In genomic region chr1:94590203-94591137, GRCh38 we compare ENCODE assay signal across 12 cellular contexts. TPM values are rescaled to one million over a fixed set of nuclear protein-coding genes. Genes with fewer than 3 reads are reported as not detected.
DNase-seq lines count a peak whose midpoint lies in the region; ATAC-seq and TF ChIP-seq lines count a peak whose summit lies in the region.
"Had no signal": no experiment of that assay in that cellular context is flagged by ENCODE, and none has a peak within 500 bp of the region (broad histone marks: within the 10 kb centered on the region; RNA-seq: fewer than 3 reads in every experiment).

No MANE protein-coding gene starts in this region.

- H3K4me1 ChIP-seq in PC-9 (replicated peaks; ENCODE audit: insufficient read depth) (peaks cover 9% of the 10 kb centered on the region), fibroblast of lung (ENCODE audit: control insufficient read depth, extremely low read depth, insufficient read depth, low read length) (peaks cover 8% of the 10 kb centered on the region), lower lobe of right lung (no peaks in the 10 kb centered on the region), subcutaneous abdominal adipose tissue (ENCODE audit: control insufficient read depth in 5 of 5, insufficient read depth in 5 of 5, low read length in 5 of 5) (peaks cover 0 to 8% (median 6%) of the 10 kb centered on the region in 5 donors), esophagus muscularis mucosa (peaks cover 0 to 17% (median 8%) of the 10 kb centered on the region in 4 donors)

- no peak for TF ChIP-seq CTCF in PC-9 (conservative IDR thresholded peaks at IDR 0.05)
- no peak for TF ChIP-seq CTCF in fibroblast of lung (conservative IDR thresholded peaks at IDR 0.05 in 1 of 2, IDR thresholded peaks at IDR 0.05 in 1 of 2; ENCODE audit: low read depth in 1 of 2, low read length in 2 of 2)
- no peak for TF ChIP-seq CTCF in lower lobe of right lung (IDR thresholded peaks at IDR 0.05)
- no peak for TF ChIP-seq CTCF in esophagus muscularis mucosa (IDR thresholded peaks at IDR 0.05)

- peak overlapping the region; percentile 3; the same call in 1 of the 2 replicates for H2AFZ ChIP-seq in PC-9
- H2AFZ ChIP-seq in fibroblast of lung (ENCODE audit: low read length) = no peak overlapping the region

- peak in 1 of 2 experiments; percentile 27 for DNase-seq in PC-9
- peak; percentile 23 to 55 for DNase-seq in fibroblast of lung (ENCODE audit: low read depth in 2 of 2)
- DNase-seq in lower lobe of right lung = no peak
- no peak for DNase-seq in GF-D8 (lab: John Stamatoyannopoulos, UW)
- no peak for DNase-seq in NCI-H146 treated with DMSO at 0.1 percent for 48 hours (lab: John Stamatoyannopoulos, UW; ENCODE audit: unreplicated experiment)
- no peak for DNase-seq in esophagus muscularis mucosa (ENCODE audit: extremely low spot score)
- DNase-seq: activated CD4-positive, alpha-beta T cell treated with anti-CD3 and anti-CD28 coated beads, Interleukin-2, amount 10 ng/mL, durations not matched to agents 7 days and 5 days; stimulated activated CD4-positive, alpha-beta T cell treated with anti-CD3 and anti-CD28 coated beads, Interleukin-2, amount 100 ng/mL, for 24 hours; stimulated activated naive CD4-positive, alpha-beta T cell had no signal

- no peak for TF ChIP-seq POLR2A in esophagus muscularis mucosa (IDR thresholded peaks at IDR 0.05; ENCODE audit: low read depth)

- H3K27me3 ChIP-seq in PC-9 (ENCODE audit: insufficient read depth, low read depth) (no peaks in the 10 kb centered on the region), fibroblast of lung (ENCODE audit: control insufficient read depth, insufficient read depth, low read length) (no peaks in the 10 kb centered on the region), lower lobe of right lung (ENCODE audit: low read depth) (no peaks in the 10 kb centered on the region), subcutaneous abdominal adipose tissue (ENCODE audit: control insufficient read depth in 5 of 5, insufficient read depth in 4 of 5, low read length in 5 of 5) (no peaks in the 10 kb centered on the region), esophagus muscularis mucosa (no peaks in the 10 kb centered on the region)

- H3K9ac ChIP-seq in fibroblast of lung (ENCODE audit: insufficient read depth, low read length) = no peak overlapping the region
- H3K9ac ChIP-seq in subcutaneous abdominal adipose tissue (ENCODE audit: low read length in 5 of 5) = no peak overlapping the region

- no peak for TF ChIP-seq EP300 in esophagus muscularis mucosa (IDR thresholded peaks at IDR 0.05)

- H3K9me3 ChIP-seq in PC-9 (ENCODE audit: insufficient read depth, low read depth) = no peaks in the 10 kb centered on the region
- no peaks in the 10 kb centered on the region for H3K9me3 ChIP-seq in fibroblast of lung (ENCODE audit: control insufficient read depth, insufficient read depth, low read depth, low read length)
- no peaks in the 10 kb centered on the region for H3K9me3 ChIP-seq in lower lobe of right lung
- H3K9me3 ChIP-seq in subcutaneous abdominal adipose tissue (ENCODE audit: control insufficient read depth in 5 of 5, low read length in 5 of 5) = no peaks in the 10 kb centered on the region
- no peaks in the 10 kb centered on the region for H3K9me3 ChIP-seq in esophagus muscularis mucosa

- peak in 1 of 2 donors; percentile 21 for ATAC-seq in lower lobe of right lung
- no peak for ATAC-seq in HG03521 (IDR thresholded peaks at IDR 0.05; ENCODE audit: unreplicated experiment)

- WGBS in esophagus muscularis mucosa = 73% methylated on average over 7 of the region's 7 CpGs

- H3K79me2 ChIP-seq in PC-9 (ENCODE audit: low read depth) (no peaks in the 10 kb centered on the region), fibroblast of lung (ENCODE audit: control insufficient read depth, insufficient read depth, low read length) (no peaks in the 10 kb centered on the region)

- no TSS peak for BruUV-seq in PC-9 (replicated peaks; lab: Mats Ljungman, UMichigan)

- H4K20me1 ChIP-seq in PC-9 (ENCODE audit: insufficient read depth) = no peaks in the 10 kb centered on the region
- H4K20me1 ChIP-seq in fibroblast of lung (ENCODE audit: control insufficient read depth, extremely low read depth, insufficient read depth, low read length) = no peaks in the 10 kb centered on the region

- CTCF ChIA-PET in PC-9 (lab: Charles Lee) = no interaction called here

- H3F3A ChIP-seq in PC-9 (ENCODE audit: insufficient read depth, low read depth) = no peaks in the 10 kb centered on the region

- H3K4me2 ChIP-seq in PC-9 = 0 out of 2 replicates have a peak overlapping the region, but pooled peaks have one; percentile 1
- H3K4me2 ChIP-seq in fibroblast of lung (ENCODE audit: extremely low read depth, insufficient read depth, low read length) = peak overlapping the region; percentile 20

- intact Hi-C loops in PC-9 (cut with micrococcal nuclease; ENCODE audit: unreplicated experiment) = no loop called here
- intact Hi-C loops in lower lobe of right lung (cut with DNase I) = no loop called here
- intact Hi-C loops in esophagus muscularis mucosa (cut with DNase I) = no loop called here

- H3K27ac ChIP-seq in PC-9 (no peak overlapping the region), fibroblast of lung (ENCODE audit: insufficient read depth, low read length) (no peak overlapping the region), lower lobe of right lung (peak overlapping the region; percentile 5), subcutaneous abdominal adipose tissue (ENCODE audit: low read depth, low read length) (peak overlapping the region; percentile 6), esophagus muscularis mucosa (replicated peaks in 1 of 4) (peak overlapping the region in 1 of 4 donors; percentile 34)

- H3K9me2 ChIP-seq in PC-9 (ENCODE audit: insufficient read depth) = no peaks in the 10 kb centered on the region

- no peaks in the 10 kb centered on the region for H3K36me3 ChIP-seq in PC-9 (ENCODE audit: low read depth)
- no peaks in the 10 kb centered on the region for H3K36me3 ChIP-seq in fibroblast of lung (ENCODE audit: control insufficient read depth, insufficient read depth, low read length)
- no peaks in the 10 kb centered on the region for H3K36me3 ChIP-seq in lower lobe of right lung
- no peaks in the 10 kb centered on the region for H3K36me3 ChIP-seq in subcutaneous abdominal adipose tissue (ENCODE audit: control insufficient read depth in 5 of 5, insufficient read depth in 5 of 5, low read length in 5 of 5)
- no peaks in the 10 kb centered on the region for H3K36me3 ChIP-seq in esophagus muscularis mucosa

- POLR2A ChIA-PET in PC-9 (lab: Charles Lee; ENCODE audit: unreplicated experiment) = no interaction called here

- H3K4me3 ChIP-seq in PC-9 = no peak overlapping the region
- H3K4me3 ChIP-seq in fibroblast of lung (replicated peaks in 1 of 4; ENCODE audit: control extremely low read depth in 1 of 4, insufficient read depth in 1 of 4, low read depth in 3 of 4, low read length in 4 of 4) = no peak overlapping the region
- H3K4me3 ChIP-seq in lower lobe of right lung = no peak overlapping the region
- no peak overlapping the region for H3K4me3 ChIP-seq in subcutaneous abdominal adipose tissue (ENCODE audit: low read depth in 1 of 5, low read length in 5 of 5)
- H3K4me3 ChIP-seq in esophagus muscularis mucosa = no peak overlapping the region

RNA-seq across cellular contexts. Expression of gene F3, which starts 48.9 kb away (rescaled TPM):
- total RNA-seq in PC-9 (2021) (335 and 434 TPM in 2 replicates), fibroblast of lung (50.8 and 234 TPM in 2 replicates), lower lobe of right lung (62.4 TPM), esophagus muscularis mucosa (10 to 100 TPM; 12.6 to 56.3 (median 17.5) TPM)
- 269 and 400 TPM in 2 replicates for polyA plus RNA-seq in fibroblast of lung
- polyA plus RNA-seq in fibroblast of lung (2012) = 178 and 273 TPM in 2 replicates
- polyA minus RNA-seq in fibroblast of lung (ENCODE audit: low replicate concordance) = 417 and 423 TPM in 2 replicates
- total RNA-seq: activated CD4-positive, alpha-beta T cell treated with anti-CD3 and anti-CD28 coated beads, Interleukin-2, amount 10 ng/mL, durations not matched to agents 7 days and 5 days; OCI-LY7 had no signal

Comparison
In these comparisons a context has a peak if more than half of its experiments do, and no peak if none do; other contexts are left out.
1. DNase-seq: peak in fibroblast of lung (2 of 2); none in lower lobe of right lung (single experiment), GF-D8 (single experiment), NCI-H146 treated with DMSO at 0.1 percent for 48 hours (single experiment) and esophagus muscularis mucosa (single experiment).
2. H3K27ac ChIP-seq: peak in lower lobe of right lung (single experiment) and subcutaneous abdominal adipose tissue (single experiment); none in PC-9 (single experiment) and fibroblast of lung (single experiment).